ENCODE assay signal across 1 cellular context in genomic region chr11:124746621-124747243, GRCh38.
TF ChIP-seq lines count a peak whose summit lies in the region.

No MANE protein-coding gene starts in this region.

TF ChIP-seq in HepG2, 621 proteins besides CTCF, POLR2A, EP300 and RAD21 (continued from another document and continues in another):
- TF ChIP-seq ZNF609 (CRISPR knock-in tag; IDR thresholded peaks at IDR 0.05; ENCODE audit: borderline replicate concordance) (no peak), CHCHD3 (CRISPR knock-in tag; IDR thresholded peaks at IDR 0.05) (no peak), ZNF629 (CRISPR knock-in tag; conservative IDR thresholded peaks at IDR 0.05) (peak; percentile 46; the same call in 1 of the 2 replicates), PRPF4 (IDR thresholded peaks at IDR 0.05; ENCODE audit: low read depth, low read length, poor library complexity, severe bottlenecking) (no peak), PCBP2 (optimal IDR thresholded peaks at IDR 0.05; ENCODE audit: low read depth, low read length, poor library complexity, severe bottlenecking) (no peak), ZNF580 (CRISPR knock-in tag; IDR thresholded peaks at IDR 0.05; ENCODE audit: borderline replicate concordance, low read depth) (peak; percentile 59; the same call in 1 of the 2 replicates), ZNF614 (CRISPR knock-in tag; IDR thresholded peaks at IDR 0.05; ENCODE audit: borderline replicate concordance) (no peak; the same call in 1 of the 2 replicates), ZNF777 (CRISPR knock-in tag; IDR thresholded peaks at IDR 0.05) (peak; percentile 55; the same call in 1 of the 2 replicates), RFXAP (CRISPR knock-in tag; IDR thresholded peaks at IDR 0.05; ENCODE audit: borderline replicate concordance) (0 out of 2 replicates have a peak, but pooled peaks have one; percentile 49), TCF12 (IDR thresholded peaks at IDR 0.05) (no peak), TCF12 (CRISPR knock-in tag; IDR thresholded peaks at IDR 0.05) (no peak), HNRNPL (IDR thresholded peaks at IDR 0.05; ENCODE audit: low read depth, low read length) (no peak), EEA1 (CRISPR knock-in tag; IDR thresholded peaks at IDR 0.05; ENCODE audit: borderline replicate concordance) (0 out of 2 replicates have a peak, but pooled peaks have one; percentile 67), THAP11 (CRISPR knock-in tag; IDR thresholded peaks at IDR 0.05) (peak; percentile 41; the same call in 1 of the 2 replicates), RARA (CRISPR knock-in tag; IDR thresholded peaks at IDR 0.05) (no peak), ZNF292 (CRISPR knock-in tag; IDR thresholded peaks at IDR 0.05; ENCODE audit: borderline replicate concordance, low read depth) (no peak), ZBTB21 (CRISPR knock-in tag; IDR thresholded peaks at IDR 0.05) (no peak), SRY (CRISPR knock-in tag; IDR thresholded peaks at IDR 0.05) (no peak), CREBL2 (CRISPR knock-in tag; IDR thresholded peaks at IDR 0.05; ENCODE audit: borderline replicate concordance) (no peak), REL (CRISPR knock-in tag; conservative IDR thresholded peaks at IDR 0.05) (no peak), ZSCAN20 (CRISPR knock-in tag; IDR thresholded peaks at IDR 0.05; ENCODE audit: borderline replicate concordance) (0 out of 2 replicates have a peak, but pooled peaks have one; percentile 32), NFE2L2 (IDR thresholded peaks at IDR 0.05; ENCODE audit: low read length) (no peak), KLF6 (CRISPR knock-in tag; IDR thresholded peaks at IDR 0.05) (0 out of 2 replicates have a peak, but pooled peaks have one; percentile 29), LBX2 (CRISPR knock-in tag; IDR thresholded peaks at IDR 0.05; ENCODE audit: borderline replicate concordance) (no peak), ZNF740 (CRISPR knock-in tag; IDR thresholded peaks at IDR 0.05) (0 out of 2 replicates have a peak, but pooled peaks have one; percentile 35), AHDC1 (CRISPR knock-in tag; IDR thresholded peaks at IDR 0.05; ENCODE audit: borderline replicate concordance) (no peak), KIAA2018 (CRISPR knock-in tag; IDR thresholded peaks at IDR 0.05; ENCODE audit: borderline replicate concordance) (no peak), ZNF670 (CRISPR knock-in tag; IDR thresholded peaks at IDR 0.05; ENCODE audit: borderline replicate concordance) (no peak), CENPX (CRISPR knock-in tag; IDR thresholded peaks at IDR 0.05) (no peak), RNF2 (conservative IDR thresholded peaks at IDR 0.05; ENCODE audit: low read depth) (peak; percentile 69; the same call in 1 of the 2 replicates), ZNF317 (CRISPR knock-in tag; IDR thresholded peaks at IDR 0.05) (peak; percentile 32; the same call in 1 of the 2 replicates), ZNF12 (CRISPR knock-in tag; IDR thresholded peaks at IDR 0.05) (no peak), ZNF878 (CRISPR knock-in tag; IDR thresholded peaks at IDR 0.05) (0 out of 2 replicates have a peak, but pooled peaks have one; percentile 55), PBX2 (CRISPR knock-in tag; IDR thresholded peaks at IDR 0.05) (no peak), ZSCAN29 (CRISPR knock-in tag; conservative IDR thresholded peaks at IDR 0.05) (peak; percentile 76; the same call in 1 of the 2 replicates), BHLHE40 (IDR thresholded peaks at IDR 0.05; ENCODE audit: low read length) (no peak; the same call in none of the 2 replicates), ZEB1 (IDR thresholded peaks at IDR 0.05; ENCODE audit: insufficient replicate concordance, low read depth) (peak; percentile 61), MAZ (IDR thresholded peaks at IDR 0.05; ENCODE audit: borderline replicate concordance, low read depth, low read length) (no peak), MAZ (CRISPR knock-in tag; IDR thresholded peaks at IDR 0.05; ENCODE audit: low read depth) (0 out of 2 replicates have a peak, but pooled peaks have one; percentile 20), ZNF274 (CRISPR knock-in tag; IDR thresholded peaks at IDR 0.05) (no peak; the same call in 1 of the 2 replicates), ZNF263 (CRISPR knock-in tag; IDR thresholded peaks at IDR 0.05) (0 out of 2 replicates have a peak, but pooled peaks have one; percentile 24), GLI4 (CRISPR knock-in tag; IDR thresholded peaks at IDR 0.05; ENCODE audit: borderline replicate concordance) (no peak)
